13 cellular contexts compared by ENCODE assay signal in the genomic region with DNA sequence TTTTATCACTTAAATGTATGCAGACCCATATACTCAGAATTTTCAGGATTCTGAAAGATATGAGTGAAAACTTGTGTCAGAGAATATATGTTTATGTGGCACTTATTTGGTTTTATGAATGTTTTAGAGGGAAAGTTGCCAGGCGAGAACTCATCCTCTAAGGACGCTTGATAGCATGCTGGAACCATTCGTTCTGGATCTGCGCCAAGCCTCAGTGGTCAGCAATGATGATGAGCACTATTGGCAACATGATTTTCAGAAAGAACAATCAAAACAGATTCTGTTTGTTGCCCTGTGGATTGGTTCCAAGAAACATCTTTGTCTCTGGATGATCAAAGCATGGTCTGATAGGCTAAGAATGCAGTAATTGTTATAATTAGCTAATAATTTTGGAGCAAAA. TPM values are rescaled to one million over a fixed set of nuclear protein-coding genes. Genes with fewer than 3 reads are reported as not detected.
DNase-seq lines count a peak whose midpoint lies in the region; ATAC-seq, FAIRE-seq and TF ChIP-seq lines count a peak whose summit lies in the region.
"Had no signal": no experiment of that assay in that cellular context is flagged by ENCODE, and none has a peak within 500 bp of the region (broad histone marks: within the 10 kb centered on the region; RNA-seq: fewer than 3 reads in every experiment).

No MANE protein-coding gene starts in this region.

- H3K79me2 ChIP-seq in endothelial cell of umbilical vein (ENCODE audit: control insufficient read depth, insufficient read depth, low read length): no peaks in the 10 kb centered on the region

- POLR2A ChIA-PET in endothelial cell of umbilical vein (lab: Charles Lee): no interaction called here

- ATAC-seq in GM19467 (IDR thresholded peaks at IDR 0.05; ENCODE audit: unreplicated experiment) (no peak), GM18867 (IDR thresholded peaks at IDR 0.05; ENCODE audit: unreplicated experiment) (no peak), GM18517 (IDR thresholded peaks at IDR 0.05; ENCODE audit: unreplicated experiment) (no peak)
- no peak for ATAC-seq in natural killer cell treated with Interleukin-12 subunit alpha and Interleukin-12 subunit beta and Interleukin-15 and Interleukin-18, amount 100 ng/mL, for 72 hours
- ATAC-seq: right cardiac atrium, T-cell had no signal

- no peak for FAIRE-seq in RCC 7860 (lab: Jason Lieb, UNC)
- peak; percentile 40 for FAIRE-seq in endothelial cell of umbilical vein (lab: Jason Lieb, UNC)

- H3K4me1 ChIP-seq in endothelial cell of umbilical vein (ENCODE audit: control insufficient read depth, extremely low read depth, insufficient read depth, low read length): peaks cover 18% of the 10 kb centered on the region

- no peaks in the 10 kb centered on the region for H3K9me3 ChIP-seq in endothelial cell of umbilical vein (replicated peaks; ENCODE audit: control insufficient read depth, insufficient read depth, low read length)

- BruUV-seq in endothelial cell of umbilical vein (replicated peaks; lab: Mats Ljungman, UMichigan): no TSS peak

- H2AFZ ChIP-seq in endothelial cell of umbilical vein (ENCODE audit: low read depth, low read length): peak overlapping the region; percentile 54

- peaks cover 30% of the 10 kb centered on the region for H3K4me1 Mint-ChIP-seq in osteocyte (ENCODE audit: unreplicated experiment)
- no peaks in the 10 kb centered on the region for H3K4me1 Mint-ChIP-seq in natural killer cell treated with Interleukin-12 subunit alpha and Interleukin-12 subunit beta and Interleukin-15 and Interleukin-18, amount 100 ng/mL, for 72 hours (ENCODE audit: low read depth in 2 of 2)
- H3K4me1 Mint-ChIP-seq: T-cell had no signal

- no peak overlapping the region for H3K4me3 Mint-ChIP-seq in osteocyte (ENCODE audit: unreplicated experiment)
- H3K4me3 Mint-ChIP-seq in natural killer cell treated with Interleukin-12 subunit alpha and Interleukin-12 subunit beta and Interleukin-15 and Interleukin-18, amount 100 ng/mL, for 72 hours: no peak overlapping the region
- H3K4me3 Mint-ChIP-seq: T-cell had no signal

- no peaks in the 10 kb centered on the region for H3K9me1 ChIP-seq in endothelial cell of umbilical vein (replicated peaks; ENCODE audit: control insufficient read depth, extremely low read depth, insufficient read depth, low read length)

- no peaks in the 10 kb centered on the region for H3K9me3 Mint-ChIP-seq in osteocyte (ENCODE audit: unreplicated experiment)
- no peaks in the 10 kb centered on the region for H3K9me3 Mint-ChIP-seq in natural killer cell treated with Interleukin-12 subunit alpha and Interleukin-12 subunit beta and Interleukin-15 and Interleukin-18, amount 100 ng/mL, for 72 hours
- H3K9me3 Mint-ChIP-seq: T-cell had no signal

- dilution Hi-C loops in endothelial cell of umbilical vein (cut with MboI; ENCODE audit: extremely low pct_ligation_motif_present, low sequenced_read_pairs): no loop called here

- no peak for TF ChIP-seq POLR2A in endothelial cell of umbilical vein (IDR thresholded peaks at IDR 0.05; ENCODE audit: low read depth, low read length)

- TF ChIP-seq CTCF in endothelial cell of umbilical vein (IDR thresholded peaks at IDR 0.05; ENCODE audit: extremely low read depth in 1 of 2, insufficient read depth in 1 of 2, low read depth in 1 of 2, low read length in 2 of 2) (no peak), osteocyte (IDR thresholded peaks at IDR 0.05) (no peak)

- DNase-seq in EL (peak; percentile 80), RCC 7860 (ENCODE audit: low spot score) (peak; percentile 33), endothelial cell of umbilical vein (ENCODE audit: low read depth, low spot score) (no peak), osteocyte (ENCODE audit: extremely low spot score, unreplicated experiment) (no peak)
- no peak for DNase-seq in natural killer cell treated with Interleukin-12 subunit alpha and Interleukin-12 subunit beta and Interleukin-15 and Interleukin-18, amount 100 ng/mL, for 72 hours (ENCODE audit: low spot score)
- DNase-seq: erythroblast, KBM-7, NCI-H510A treated with DMSO at 0.1 percent for 48 hours, right cardiac atrium, T-cell had no signal

- CTCF ChIA-PET in endothelial cell of umbilical vein (lab: Charles Lee): interaction anchor here (0.7 kb wide), 1 partner anchor 26 kb away, joined by 3 read pairs; no protein-coding TSS in a partner anchor

- H3K9ac ChIP-seq in endothelial cell of umbilical vein (replicated peaks; ENCODE audit: extremely low read depth, insufficient read depth, low read length): no peak overlapping the region

- H3K27me3 ChIP-seq in endothelial cell of umbilical vein (ENCODE audit: control insufficient read depth in 2 of 2, insufficient read depth in 2 of 2, low read length in 2 of 2): no peaks in the 10 kb centered on the region

- no peak overlapping the region for H3K27ac ChIP-seq in endothelial cell of umbilical vein (ENCODE audit: insufficient read depth, low read depth, low read length)

- H3K27ac Mint-ChIP-seq in osteocyte (ENCODE audit: unreplicated experiment): peak overlapping the region; percentile 76
- no peak overlapping the region for H3K27ac Mint-ChIP-seq in natural killer cell treated with Interleukin-12 subunit alpha and Interleukin-12 subunit beta and Interleukin-15 and Interleukin-18, amount 100 ng/mL, for 72 hours
- H3K27ac Mint-ChIP-seq: T-cell had no signal

- H3K27me3 Mint-ChIP-seq in osteocyte (ENCODE audit: unreplicated experiment): no peaks in the 10 kb centered on the region
- H3K27me3 Mint-ChIP-seq in natural killer cell treated with Interleukin-12 subunit alpha and Interleukin-12 subunit beta and Interleukin-15 and Interleukin-18, amount 100 ng/mL, for 72 hours: peaks cover 4 to 7% of the 10 kb centered on the region in 2 donors
- H3K27me3 Mint-ChIP-seq: T-cell had no signal

- H3K36me3 Mint-ChIP-seq in osteocyte (ENCODE audit: unreplicated experiment): no peaks in the 10 kb centered on the region
- no peaks in the 10 kb centered on the region for H3K36me3 Mint-ChIP-seq in natural killer cell treated with Interleukin-12 subunit alpha and Interleukin-12 subunit beta and Interleukin-15 and Interleukin-18, amount 100 ng/mL, for 72 hours
- H3K36me3 Mint-ChIP-seq: T-cell had no signal

- no peak overlapping the region for H3K4me2 ChIP-seq in endothelial cell of umbilical vein (ENCODE audit: insufficient read depth, low read length)

- no peaks in the 10 kb centered on the region for H4K20me1 ChIP-seq in endothelial cell of umbilical vein (replicated peaks; ENCODE audit: control insufficient read depth, extremely low read depth, insufficient read depth, low read length)

- no peak overlapping the region for H3K4me3 ChIP-seq in endothelial cell of umbilical vein (replicated peaks in 1 of 3; ENCODE audit: insufficient read depth in 1 of 3, low read depth in 1 of 3, low read length in 3 of 3)

- intact Hi-C loops in endothelial cell of umbilical vein (cut with micrococcal nuclease): no loop called here

- no peaks in the 10 kb centered on the region for H3K36me3 ChIP-seq in endothelial cell of umbilical vein (ENCODE audit: control insufficient read depth in 2 of 2, extremely low read depth in 1 of 2, insufficient read depth in 2 of 2, low read length in 2 of 2)

TF ChIP-seq in endothelial cell of umbilical vein, 7 proteins besides CTCF, POLR2A, EP300 and RAD21:
- TF ChIP-seq POLR2AphosphoS5 (IDR thresholded peaks at IDR 0.05; ENCODE audit: insufficient read depth, low read depth, low read length): no peak
- no peak for TF ChIP-seq MYC (IDR thresholded peaks at IDR 0.05; ENCODE audit: low read depth, low read length)
- no peak for TF ChIP-seq GATA2 (IDR thresholded peaks at IDR 0.05; ENCODE audit: insufficient read depth, insufficient read length, low read depth, low read length)
- TF ChIP-seq JUN (IDR thresholded peaks at IDR 0.05; ENCODE audit: borderline replicate concordance, insufficient read depth, insufficient read length, low read depth): no peak
- no peak for TF ChIP-seq FOS (IDR thresholded peaks at IDR 0.05; ENCODE audit: borderline replicate concordance, insufficient read depth, low read length)
- TF ChIP-seq, protein P1, sequence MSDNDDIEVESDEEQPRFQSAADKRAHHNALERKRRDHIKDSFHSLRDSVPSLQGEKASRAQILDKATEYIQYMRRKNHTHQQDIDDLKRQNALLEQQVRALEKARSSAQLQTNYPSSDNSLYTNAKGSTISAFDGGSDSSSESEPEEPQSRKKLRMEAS (IDR thresholded peaks at IDR 0.05; ENCODE audit: insufficient read depth, insufficient read length): no peak
- TF ChIP-seq EZH2 (IDR thresholded peaks at IDR 0.05; ENCODE audit: borderline replicate concordance, low read depth, low read length, severe bottlenecking): no peak

RNA-seq across cellular contexts. Expression of gene RAPGEF2, which starts 32.1 kb away (rescaled TPM):
- total RNA-seq in endothelial cell of umbilical vein (55.2 and 61.6 TPM in 2 replicates), osteocyte (22.7 and 22.8 TPM in 2 replicates)
- 25.4 and 28.7 TPM in 2 replicates for polyA plus RNA-seq in endothelial cell of umbilical vein
- 25.9 and 27.1 TPM in 2 replicates for polyA plus RNA-seq in endothelial cell of umbilical vein (2011; cell fraction: cytosol; rRNA removed)
- polyA plus RNA-seq in endothelial cell of umbilical vein (2011; cell fraction: nucleus; rRNA removed): 95.5 and 109 TPM in 2 replicates
- polyA plus RNA-seq in endothelial cell of umbilical vein (2012): 33.4 and 42.7 TPM in 2 replicates
- 163 and 181 TPM in 2 replicates for polyA minus RNA-seq in endothelial cell of umbilical vein
- 13.7 TPM for polyA minus RNA-seq in endothelial cell of umbilical vein (2011; cell fraction: cytosol; rRNA and poly(A)+ RNA removed)
- polyA minus RNA-seq in endothelial cell of umbilical vein (2011; cell fraction: nucleus; rRNA and poly(A)+ RNA removed): 126 and 179 TPM in 2 replicates
- total RNA-seq in natural killer cell treated with Interleukin-12 subunit alpha and Interleukin-12 subunit beta and Interleukin-15 and Interleukin-18, amount 100 ng/mL, for 72 hours: 10 to 100 TPM; 14.0 to 33.3 TPM

Comparison
In these comparisons a context has a peak if more than half of its experiments do, and no peak if none do; other contexts are left out.
1. DNase-seq: peak in EL (single experiment) and RCC 7860 (single experiment); none in endothelial cell of umbilical vein (single experiment), osteocyte (single experiment) and natural killer cell treated with Interleukin-12 subunit alpha and Interleukin-12 subunit beta and Interleukin-15 and Interleukin-18, amount 100 ng/mL, for 72 hours (single experiment).